1 cellular context compared by ENCODE assay signal in genomic region chr20:29883514-29884219, GRCh38.
TF ChIP-seq lines count a peak whose summit lies in the region.

No MANE protein-coding gene starts in this region.

TF ChIP-seq in K562, 482 proteins besides CTCF, POLR2A, EP300 and RAD21 (continued from another document):
- TF ChIP-seq MGA (IDR thresholded peaks at IDR 0.05) (peak; percentile 76), L3MBTL2 (IDR thresholded peaks at IDR 0.05) (0 out of 2 replicates have a peak, but pooled peaks have one; percentile 44), BHLHE40 (IDR thresholded peaks at IDR 0.05; ENCODE audit: low read length) (peak; percentile 43), CEBPB (tag; IDR thresholded peaks at IDR 0.05) (peak; percentile 10; the same call in 1 of the 2 replicates), FOXK2 (conservative IDR thresholded peaks at IDR 0.05 in 1 of 2, IDR thresholded peaks at IDR 0.05 in 1 of 2; ENCODE audit: low read depth in 2 of 2) (0 out of 4 replicates have a peak, but pooled peaks of 1 of the 2 experiments have one; percentile 25), MNT (conservative IDR thresholded peaks at IDR 0.05) (peak in 1 of 2 experiments; percentile 61; a peak in 3 of 4 replicates), KDM1A (IDR thresholded peaks at IDR 0.05) (peak in 1 of 2 experiments; percentile 85; a peak in 1 of 4 replicates)
